In genomic region chr13:29099781-29100406, GRCh38 we compare ENCODE assay signal across 25 cellular contexts.
"Had no signal": no experiment of that assay in that cellular context is flagged by ENCODE, and none has a peak within 500 bp of the region (broad histone marks: within the 10 kb centered on the region; RNA-seq: fewer than 3 reads in every experiment).

No MANE protein-coding gene starts in this region.

- H3K4me1 ChIP-seq: sigmoid colon, tibial nerve, uterus had no signal

- H3K27me3 ChIP-seq: heart right ventricle, hepatocyte, ovary, sigmoid colon, tibial nerve, uterus had no signal

- H3K4me3 Mint-ChIP-seq: mesothelial cell of epicardium; naive B cell; natural killer cell; stimulated activated memory B cell treated with anti-CD40 and anti-IgM and Interleukin-4, amounts not matched to agents 10 μg/mL and 1 μg/mL and 100 μg/mL, for 72 hours; stimulated activated naive CD8-positive, alpha-beta T cell treated with anti-CD3 and anti-CD28 coated beads, Interleukin-15, amount 100 ng/mL, for 72 hours; type B pancreatic cell had no signal

- H3K4me2 ChIP-seq: hepatocyte had no signal

- H3K36me3 Mint-ChIP-seq: mesothelial cell of epicardium; naive B cell; natural killer cell; stimulated activated memory B cell treated with anti-CD40 and anti-IgM and Interleukin-4, amounts not matched to agents 10 μg/mL and 1 μg/mL and 100 μg/mL, for 72 hours; type B pancreatic cell had no signal

- DNase-seq: heart right ventricle; islet precursor cell; mesendoderm; naive B cell; natural killer cell; ovary; right cardiac atrium; sigmoid colon; small intestine; stimulated activated CD4-positive, alpha-beta T cell treated with anti-CD3 and anti-CD28 coated beads, Interleukin-1b, Interleukin-23, amount 100 ng/mL, for 48 hours; stimulated activated CD4-positive, alpha-beta T cell treated with anti-CD3 and anti-CD28 coated beads, Interleukin-2, amount 100 ng/mL, for 48 hours; stimulated activated CD4-positive, alpha-beta T cell treated with anti-CD3 and anti-CD28 coated beads, Interleukin-4, amount 100 ng/mL, for 4 hours; stimulated activated CD8-positive, alpha-beta memory T cell treated with anti-CD3 and anti-CD28 coated beads, Interleukin-4, amount 100 ng/mL, for 48 hours; stimulated activated naive CD4-positive, alpha-beta T cell treated with Interleukin-2 at 50 U/mL for 16 hours; stimulated activated naive CD8-positive, alpha-beta T cell treated with anti-CD3 and anti-CD28 coated beads, Interleukin-15, amount 100 ng/mL, for 72 hours; substantia nigra; uterus had no signal

- H3K9me3 ChIP-seq: heart right ventricle, ovary, tibial nerve, uterus had no signal

- ATAC-seq: left lobe of liver; natural killer cell; right cardiac atrium; stimulated activated memory B cell treated with anti-CD40 and anti-IgM and Interleukin-4, amounts not matched to agents 10 μg/mL and 1 μg/mL and 100 μg/mL, for 72 hours; stimulated activated naive CD8-positive, alpha-beta T cell treated with anti-CD3 and anti-CD28 coated beads, Interleukin-15, amount 100 ng/mL, for 72 hours had no signal

- H3K79me2 ChIP-seq: hepatocyte had no signal

- H3K27me3 Mint-ChIP-seq: progenitor cell of endocrine pancreas; stimulated activated naive CD8-positive, alpha-beta T cell treated with anti-CD3 and anti-CD28 coated beads, Interleukin-15, amount 100 ng/mL, for 72 hours; type B pancreatic cell had no signal

- H2AFZ ChIP-seq: hepatocyte had no signal

- H3K27ac Mint-ChIP-seq: mesothelial cell of epicardium; naive B cell; natural killer cell; progenitor cell of endocrine pancreas; stimulated activated memory B cell treated with anti-CD40 and anti-IgM and Interleukin-4, amounts not matched to agents 10 μg/mL and 1 μg/mL and 100 μg/mL, for 72 hours; stimulated activated naive CD8-positive, alpha-beta T cell treated with anti-CD3 and anti-CD28 coated beads, Interleukin-15, amount 100 ng/mL, for 72 hours; type B pancreatic cell had no signal

- H3K4me1 Mint-ChIP-seq: mesothelial cell of epicardium; naive B cell; natural killer cell; stimulated activated memory B cell treated with anti-CD40 and anti-IgM and Interleukin-4, amounts not matched to agents 10 μg/mL and 1 μg/mL and 100 μg/mL, for 72 hours; stimulated activated naive CD8-positive, alpha-beta T cell treated with anti-CD3 and anti-CD28 coated beads, Interleukin-15, amount 100 ng/mL, for 72 hours had no signal

- H3K4me3 ChIP-seq: heart right ventricle, hepatocyte, lung, ovary, sigmoid colon, tibial nerve, uterus had no signal

- FAIRE-seq: small intestine had no signal

- H3K36me3 ChIP-seq: heart right ventricle, ovary, sigmoid colon, tibial nerve, uterus had no signal

- H3K27ac ChIP-seq: heart right ventricle, hepatocyte, ovary, sigmoid colon, tibial nerve, uterus had no signal
